In the genomic region with DNA sequence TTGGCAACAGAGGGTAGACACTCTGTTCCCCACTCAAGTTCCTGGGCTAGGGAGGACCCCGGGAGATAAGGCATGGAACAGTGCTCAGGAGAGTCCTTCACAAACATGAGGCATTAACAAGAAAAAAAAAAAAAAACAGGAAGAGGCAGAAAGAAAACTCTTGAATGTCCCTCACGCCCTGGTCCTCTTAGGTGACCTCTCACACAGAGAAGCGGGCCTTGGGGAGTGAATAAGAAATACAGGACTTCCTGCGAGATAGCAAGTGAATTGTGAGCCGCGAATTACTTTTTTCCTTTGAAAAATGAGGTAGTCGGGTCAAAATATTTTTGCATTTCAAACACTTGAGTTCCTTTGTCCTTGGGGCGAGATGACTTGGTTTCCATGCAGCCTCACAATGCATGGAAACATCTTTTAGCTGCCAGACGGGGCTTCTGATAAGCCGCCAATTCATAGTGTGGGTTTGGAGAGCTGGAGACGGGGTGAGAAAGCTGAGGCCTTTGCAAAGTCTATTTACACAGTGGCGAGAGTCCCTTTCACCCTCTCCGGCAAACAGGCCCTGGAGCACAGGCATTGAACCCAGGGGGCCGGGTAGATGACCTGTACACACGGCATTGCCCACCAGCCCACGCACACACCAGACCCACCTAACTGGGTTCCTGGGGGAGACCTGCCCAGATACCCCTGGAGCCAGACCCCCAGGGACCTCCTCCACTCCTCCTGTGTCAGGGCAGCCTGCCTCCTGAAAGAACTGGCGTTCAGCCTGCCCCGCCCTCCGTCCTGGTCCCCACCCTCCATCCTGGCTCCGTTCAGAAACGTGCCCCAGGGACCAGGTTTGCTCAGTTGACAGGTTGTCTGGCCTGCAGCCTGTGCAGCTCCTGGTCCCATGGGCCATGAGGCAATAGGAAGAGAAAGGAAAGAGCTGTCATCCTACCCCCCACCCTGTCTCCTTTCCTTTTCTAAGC, we compare ENCODE assay signal across 15 cellular contexts.
DNase-seq lines count a peak whose midpoint lies in the region; ATAC-seq and TF ChIP-seq lines count a peak whose summit lies in the region.
"Had no signal": no experiment of that assay in that cellular context is flagged by ENCODE, and none has a peak within 500 bp of the region (broad histone marks: within the 10 kb centered on the region; RNA-seq: fewer than 3 reads in every experiment).

No MANE protein-coding gene starts in this region.

- H3K4me1 Mint-ChIP-seq in progenitor cell of endocrine pancreas (ENCODE audit: low read depth), result peaks cover 26% of the 10 kb centered on the region

- DNase-seq in DMS153 treated with DMSO at 0.1 percent for 48 hours (lab: John Stamatoyannopoulos, UW; ENCODE audit: unreplicated experiment) (peak; percentile 89), HuH-7.5 (ENCODE audit: low spot score) (peak; percentile 86), NCI-H2171 treated with DMSO at 0.1 percent for 48 hours (lab: John Stamatoyannopoulos, UW) (peak; percentile 97), progenitor cell of endocrine pancreas (ENCODE audit: low spot score, unreplicated experiment) (no peak)
- no peak for DNase-seq in stimulated activated naive CD4-positive, alpha-beta T cell treated with Interleukin-2 at 50 U/mL for 16 hours (lab: John Stamatoyannopoulos, UW)
- DNase-seq: DMS79 treated with DMSO at 0.1 percent for 48 hours, NCI-H1105 treated with DMSO at 0.1 percent for 48 hours, NCI-H2029, NCI-H446 treated with DMSO at 0.1 percent for 48 hours, Peyer's patch, SW 1271 had no signal

- no peaks in the 10 kb centered on the region for H3K27me3 Mint-ChIP-seq in progenitor cell of endocrine pancreas

- ATAC-seq in HG03095 (IDR thresholded peaks at IDR 0.05; ENCODE audit: unreplicated experiment) (no peak), HG03439 (IDR thresholded peaks at IDR 0.05; ENCODE audit: unreplicated experiment) (no peak)
- ATAC-seq: CD8-positive, alpha-beta T cell; K562 had no signal

- peaks cover 6% of the 10 kb centered on the region for H3K36me3 Mint-ChIP-seq in progenitor cell of endocrine pancreas (ENCODE audit: insufficient read depth)
- H3K36me3 Mint-ChIP-seq: CD8-positive, alpha-beta T cell had no signal

- H3K27ac Mint-ChIP-seq in progenitor cell of endocrine pancreas, result peak overlapping the region; percentile 71
- H3K27ac Mint-ChIP-seq: CD8-positive, alpha-beta T cell had no signal

- H3K9me3 Mint-ChIP-seq in progenitor cell of endocrine pancreas (ENCODE audit: low read depth), result peaks cover 4% of the 10 kb centered on the region

- H3K4me3 Mint-ChIP-seq in progenitor cell of endocrine pancreas (ENCODE audit: low read depth), result no peak overlapping the region
- H3K4me3 Mint-ChIP-seq: CD8-positive, alpha-beta T cell had no signal

- TF ChIP-seq CTCF in progenitor cell of endocrine pancreas (IDR thresholded peaks at IDR 0.05; ENCODE audit: unreplicated experiment), result no peak

Comparison
In these comparisons a context has a peak if more than half of its experiments do, and no peak if none do; other contexts are left out.
1. DNase-seq: peak in DMS153 treated with DMSO at 0.1 percent for 48 hours (single experiment), HuH-7.5 (single experiment) and NCI-H2171 treated with DMSO at 0.1 percent for 48 hours (single experiment); none in progenitor cell of endocrine pancreas (single experiment) and stimulated activated naive CD4-positive, alpha-beta T cell treated with Interleukin-2 at 50 U/mL for 16 hours (single experiment).